21 cellular contexts compared by ENCODE assay signal in genomic region chr17:28395968-28396367, GRCh38. TPM values are rescaled to one million over a fixed set of nuclear protein-coding genes. Genes with fewer than 3 reads are reported as not detected.
DNase-seq lines count a peak whose midpoint lies in the region; ATAC-seq, FAIRE-seq and TF ChIP-seq lines count a peak whose summit lies in the region.
"Had no signal": no experiment of that assay in that cellular context is flagged by ENCODE, and none has a peak within 500 bp of the region (broad histone marks: within the 10 kb centered on the region; RNA-seq: fewer than 3 reads in every experiment).

No MANE protein-coding gene starts in this region.

- FAIRE-seq in A549 (lab: Jason Lieb, UNC) (no peak), H1 (lab: Jason Lieb, UNC) (no peak), H54 (lab: Jason Lieb, UNC) (no peak)
- FAIRE-seq: D721Med, G401.6, GM12891, HTR-8/SVneo, K562 had no signal

- H3K56ac ChIP-seq in H1 (replicated peaks; ENCODE audit: insufficient read length, low read depth, low read length): no peak overlapping the region

- H3K18ac ChIP-seq in H1 (ENCODE audit: extremely low read depth, low read length) (no peak overlapping the region), neuronal stem cell (ENCODE audit: low read length) (peak overlapping the region; percentile 19)

- no peaks in the 10 kb centered on the region for H4K20me1 ChIP-seq in H1 (replicated peaks in 1 of 2; ENCODE audit: control insufficient read depth in 1 of 2, insufficient read depth in 2 of 2, low read length in 2 of 2)

- no peak overlapping the region for H2AK5ac ChIP-seq in H1 (ENCODE audit: low read depth, low read length)
- H2AK5ac ChIP-seq in neuronal stem cell (ENCODE audit: low read depth, low read length): no peak overlapping the region

- H3K4ac ChIP-seq in H1 (replicated peaks; ENCODE audit: insufficient read length, low read depth, low read length): peak overlapping the region; percentile 58
- no peak overlapping the region for H3K4ac ChIP-seq in neuronal stem cell (ENCODE audit: low read length)

- no peaks in the 10 kb centered on the region for H3K79me1 ChIP-seq in H1 (ENCODE audit: low read depth, low read length)
- no peaks in the 10 kb centered on the region for H3K79me1 ChIP-seq in neuronal stem cell (ENCODE audit: low read depth, low read length)

- H2BK120ac ChIP-seq in H1 (replicated peaks; ENCODE audit: low read depth, low read length) (no peak overlapping the region), neuronal stem cell (ENCODE audit: low read depth, low read length) (no peak overlapping the region)

- H4K5ac ChIP-seq in H1 (ENCODE audit: insufficient read length, low read depth, low read length): no peak overlapping the region

- TF ChIP-seq RAD21 in A549 (conservative IDR thresholded peaks at IDR 0.05 in 1 of 2, IDR thresholded peaks at IDR 0.05 in 1 of 2) (no peak), H1 (IDR thresholded peaks at IDR 0.05 in 1 of 2, conservative IDR thresholded peaks at IDR 0.05 in 1 of 2; ENCODE audit: low read depth in 2 of 2, low read length in 2 of 2) (no peak)

- DNase-seq in A549 (ENCODE audit: low read depth in 1 of 2, low spot score in 1 of 2) (no peak), RWPE1 (ENCODE audit: low spot score) (no peak), H1 (ENCODE audit: low read depth in 1 of 2, low spot score in 2 of 2) (no peak), neuronal stem cell (ENCODE audit: low spot score) (no peak), esophagus squamous epithelium (lab: John Stamatoyannopoulos, UW) (no peak), H54 (ENCODE audit: insufficient read length, low spot score) (no peak), NCI-H1092 (lab: John Stamatoyannopoulos, UW) (no peak)
- DNase-seq: BE2C; CD4-positive, alpha-beta memory T cell; DMS153; DMS79 treated with DMSO at 0.1 percent for 48 hours; EL had no signal

- H3K9me3 ChIP-seq in A549 (no peaks in the 10 kb centered on the region), H1 (ENCODE audit: insufficient read depth in 2 of 2, low read depth in 1 of 2, low read length in 1 of 2) (no peaks in the 10 kb centered on the region), neuronal stem cell (replicated peaks in 1 of 2; ENCODE audit: control insufficient read depth in 2 of 2, insufficient read depth in 1 of 2, low read depth in 1 of 2, low read length in 2 of 2) (no peaks in the 10 kb centered on the region), esophagus squamous epithelium (no peaks in the 10 kb centered on the region)
- H3K9me3 ChIP-seq: BE2C had no signal

- CTCF ChIA-PET in A549 (lab: Yijun Ruan, JAX): interaction anchor here (1.2 to 3.0 kb wide), 4 partner anchors 10 to 20 kb away, joined by 4 to 12 read pairs (median 5); partner anchors contain the start of gene SLC46A1
- CTCF ChIA-PET in RWPE1 (lab: Yijun Ruan, JAX): no interaction called here
- CTCF ChIA-PET in H1 (lab: Charles Lee; ENCODE audit: partially characterized antibody): interaction anchor here (0.8 to 2.8 kb wide), 5 partner anchors 9 to 99 kb away, joined by 3 to 11 read pairs (median 4); partner anchors contain the start of gene SLC46A1

- H3K36me3 ChIP-seq in H1 (ENCODE audit: control insufficient read depth in 2 of 4, insufficient read depth in 4 of 4, low read length in 3 of 4) (no peaks in the 10 kb centered on the region), neuronal stem cell (replicated peaks in 1 of 2; ENCODE audit: control insufficient read depth in 2 of 2, insufficient read depth in 2 of 2, low read length in 2 of 2) (peaks cover 8 to 83% of the 10 kb centered on the region in 2 donors), esophagus squamous epithelium (peaks cover 0 to 94% (median 11%) of the 10 kb centered on the region in 3 donors)

- H2BK15ac ChIP-seq in H1 (ENCODE audit: low read length): peak overlapping the region; percentile 72; the same call in 1 of the 2 replicates
- no peak overlapping the region for H2BK15ac ChIP-seq in neuronal stem cell (ENCODE audit: low read length)

- no peak overlapping the region for H4K91ac ChIP-seq in H1 (replicated peaks; ENCODE audit: insufficient read length, low read length)
- no peak overlapping the region for H4K91ac ChIP-seq in neuronal stem cell (ENCODE audit: low read depth, low read length, poor library complexity)

- H3K23ac ChIP-seq in H1 (ENCODE audit: insufficient read length) (no peak overlapping the region), neuronal stem cell (ENCODE audit: low read depth, low read length, poor library complexity) (no peak overlapping the region)

- H3K4me2 ChIP-seq in A549: no peak overlapping the region
- H3K4me2 ChIP-seq in H1 (ENCODE audit: insufficient read depth in 1 of 2, low read depth in 2 of 2, low read length in 2 of 2): no peak overlapping the region
- no peak overlapping the region for H3K4me2 ChIP-seq in neuronal stem cell (ENCODE audit: insufficient read depth, low read length, poor library complexity, severe bottlenecking)

- no peak overlapping the region for H3K4me3 ChIP-seq in A549
- no peak overlapping the region for H3K4me3 ChIP-seq in H1 (ENCODE audit: extremely low read depth in 1 of 4, insufficient read depth in 2 of 4, low read depth in 3 of 4, low read length in 4 of 4)
- H3K4me3 ChIP-seq in neuronal stem cell (ENCODE audit: low read length in 2 of 2): no peak overlapping the region
- H3K4me3 ChIP-seq in esophagus squamous epithelium: no peak overlapping the region
- H3K4me3 ChIP-seq: K562 had no signal

- H4K8ac ChIP-seq in H1 (ENCODE audit: extremely low read depth, insufficient read depth, low read length): no peak overlapping the region
- peak overlapping the region; percentile 75 for H4K8ac ChIP-seq in neuronal stem cell (ENCODE audit: low read depth, low read length)

- H2BK12ac ChIP-seq in H1 (ENCODE audit: low read depth, low read length) (0 out of 2 replicates have a peak overlapping the region, but pooled peaks have one; percentile 9), neuronal stem cell (ENCODE audit: low read length) (no peak overlapping the region)

- H3K14ac ChIP-seq in H1 (ENCODE audit: insufficient read length) (no peak overlapping the region), neuronal stem cell (ENCODE audit: low read length) (no peak overlapping the region)

- no peaks in the 10 kb centered on the region for H3K79me2 ChIP-seq in H1 (ENCODE audit: control insufficient read depth in 1 of 2, insufficient read depth in 2 of 2, low read length in 2 of 2)

- POLR2A ChIA-PET in A549 (lab: Yijun Ruan, JAX) (interaction anchor here (1.5 kb wide), 1 partner anchor 38 kb away, joined by 6 read pairs; the partner anchor contains the start of gene POLDIP2), RWPE1 (lab: Yijun Ruan, JAX; ENCODE audit: low non-redundant PET) (interaction anchor here (1.3 kb wide), 1 partner anchor 12 kb away, joined by 3 read pairs; no protein-coding TSS in a partner anchor), H1 (lab: Charles Lee; ENCODE audit: partially characterized antibody) (interaction anchor here (1.2 to 12.8 kb wide), 3 partner anchors 8 to 11 kb away, joined by 3 to 135 read pairs (median 12); partner anchors contain the start of gene SLC46A1)

- no peaks in the 10 kb centered on the region for H3K23me2 ChIP-seq in H1 (ENCODE audit: low read depth, low read length)

- TF ChIP-seq POLR2A in A549 (IDR thresholded peaks at IDR 0.05; ENCODE audit: low read length) (no peak), H1 (IDR thresholded peaks at IDR 0.05; ENCODE audit: control extremely low read depth in 1 of 2, low read depth in 2 of 2, low read length in 2 of 2) (no peak), esophagus squamous epithelium (IDR thresholded peaks at IDR 0.05) (no peak), H54 (IDR thresholded peaks at IDR 0.05; ENCODE audit: low read depth, low read length) (no peak)

- H3K27me3 ChIP-seq in H1 (replicated peaks in 1 of 4; ENCODE audit: control insufficient read depth in 3 of 4, extremely low read depth in 1 of 4, insufficient read depth in 3 of 4, low read length in 3 of 4) (peaks cover 0 to 5% (median under 1%) of the 10 kb centered on the region in 4 experiments; a peak in 2 of 7 replicates), neuronal stem cell (ENCODE audit: control insufficient read depth in 3 of 3, insufficient read depth in 3 of 3, low read depth in 1 of 3, low read length in 3 of 3) (no peaks in the 10 kb centered on the region), esophagus squamous epithelium (no peaks in the 10 kb centered on the region)
- H3K27me3 ChIP-seq: BE2C had no signal

- ATAC-seq in A549: no peak

- WGBS in A549 (ENCODE audit: missing lambda C conversion rate): 83% methylated on average over 6 of the region's 6 CpGs
- 86% methylated on average over 3 of the region's 6 CpGs; no CpG with 5 or more reads in 1 of the 2 experiments for WGBS in H1 (ENCODE audit: extremely low coverage in 1 of 2, insufficient coverage in 1 of 2, insufficient read length in 1 of 2, insufficient replicate concordance in 2 of 2, low coverage in 1 of 2, low lambda C conversion rate in 2 of 2, missing lambda C conversion rate in 1 of 2), 2 experiments
- WGBS in neuronal stem cell (ENCODE audit: extremely low coverage in 2 of 2, insufficient read length in 2 of 2, insufficient replicate concordance in 1 of 2), 2 donors: no CpG with 5 or more reads among the region's 6 CpGs
- WGBS in esophagus squamous epithelium, 2 donors: 77% methylated on average over 4 of the region's 6 CpGs; no CpG with 5 or more reads in 1 of the 2 donors

- no peak overlapping the region for H3K27ac ChIP-seq in A549
- peak overlapping the region; percentile 45 for H3K27ac ChIP-seq in RWPE1
- H3K27ac ChIP-seq in H1 (ENCODE audit: low read depth, low read length): no peak overlapping the region
- H3K27ac ChIP-seq in neuronal stem cell (replicated peaks; ENCODE audit: low read length): no peak overlapping the region
- no peak overlapping the region for H3K27ac ChIP-seq in esophagus squamous epithelium
- H3K27ac ChIP-seq: C4-2B had no signal

- intact Hi-C loops in esophagus squamous epithelium (cut with DNase I): no loop called here

- H3K4me1 ChIP-seq in A549 (peaks cover 14% of the 10 kb centered on the region), H1 (replicated peaks in 1 of 4; ENCODE audit: control insufficient read depth in 3 of 4, insufficient read depth in 4 of 4, low read length in 3 of 4) (no peaks in the 10 kb centered on the region; a peak in 1 of 7 replicates), neuronal stem cell (ENCODE audit: control insufficient read depth in 2 of 2, insufficient read depth in 1 of 2, low read depth in 1 of 2, low read length in 2 of 2) (peaks cover 1 to 7% of the 10 kb centered on the region in 2 donors), esophagus squamous epithelium (no peaks in the 10 kb centered on the region)
- H3K4me1 ChIP-seq: BE2C had no signal

- TF ChIP-seq CTCF in A549 (IDR thresholded peaks at IDR 0.05): no peak
- TF ChIP-seq CTCF in RWPE1 (conservative IDR thresholded peaks at IDR 0.05; ENCODE audit: low read depth): no peak
- TF ChIP-seq CTCF in H1 (IDR thresholded peaks at IDR 0.05; ENCODE audit: control extremely low read depth in 1 of 3, insufficient read depth in 1 of 3, low read depth in 1 of 3, low read length in 3 of 3): no peak
- TF ChIP-seq CTCF in esophagus squamous epithelium (IDR thresholded peaks at IDR 0.05): no peak

- H3K9ac ChIP-seq in H1 (replicated peaks in 1 of 4; ENCODE audit: extremely low read depth in 1 of 4, low read depth in 3 of 4, low read length in 3 of 4) (no peak overlapping the region), neuronal stem cell (ENCODE audit: low read depth, low read length, poor library complexity) (peak overlapping the region; percentile 30)

- H2AFZ ChIP-seq in H1 (ENCODE audit: low read length): no peak overlapping the region
- H2AFZ ChIP-seq in neuronal stem cell (ENCODE audit: low read length): no peak overlapping the region

- H2BK20ac ChIP-seq in H1 (ENCODE audit: low read length): no peak overlapping the region

- H2BK5ac ChIP-seq in H1 (ENCODE audit: low read depth, low read length) (no peak overlapping the region), neuronal stem cell (ENCODE audit: low read length) (no peak overlapping the region)

- no peak for TF ChIP-seq EP300 in A549 (IDR thresholded peaks at IDR 0.05)
- TF ChIP-seq EP300 in H1 (IDR thresholded peaks at IDR 0.05; ENCODE audit: borderline replicate concordance in 1 of 2, low read depth in 2 of 2, low read length in 2 of 2): no peak

RNA-seq across cellular contexts. Expression of gene SLC46A1, which starts 10.0 kb away (rescaled TPM):
- polyA plus RNA-seq in A549 (2011; rRNA removed) (12.8 and 21.4 TPM in 2 replicates), A549 (2017; fragmentation: RNase III; extraction: RNeasy Plus Mini Kit Qiagen cat#74134 plus additional on column Dnase treatment) (21.5 to 23.8 TPM (median 23.7 TPM) in 3 replicates), H1 (2011; rRNA removed) (5.3 and 5.9 TPM in 2 replicates)
- polyA plus RNA-seq in A549 (2012; cell fraction: cytosol; rRNA removed): 11.7 and 15.4 TPM in 2 replicates
- polyA plus RNA-seq in A549 (2012; cell fraction: nucleus; rRNA removed): 29.2 and 33.8 TPM in 2 replicates
- 41.4 and 41.5 TPM in 2 replicates for polyA minus RNA-seq in A549 (2011; rRNA and poly(A)+ RNA removed)
- total RNA-seq in H1 (2021; fragmentation: NEBNext Ultra II Directional; extraction: Animal tissue kit (Norgen Biotek cat#: 25700)): 7.1 and 8.7 TPM in 2 replicates
- 3.6 TPM for polyA plus RNA-seq in H1 (2011; cell fraction: cytosol; rRNA removed)
- 7.7 TPM for polyA plus RNA-seq in H1 (2011; cell fraction: nucleus; rRNA removed)
- 5.4 to 7.1 TPM (median 6.5 TPM) in 4 replicates for polyA plus RNA-seq in H1 (2012, experiment 1 of 2)
- 6.1 TPM for polyA plus RNA-seq in H1 (2012, experiment 2 of 2)
- polyA plus RNA-seq in H1 (2013, experiment 1 of 2): 10.0 TPM
- 9.6 TPM for polyA plus RNA-seq in H1 (2013, experiment 2 of 2)
- 7.4 and 10.2 TPM in 2 replicates for polyA minus RNA-seq in H1 (2011; rRNA and poly(A)+ RNA removed)
- polyA minus RNA-seq in H1 (2011; cell fraction: cytosol; rRNA and poly(A)+ RNA removed): 4.5 TPM
- 10.5 TPM for polyA minus RNA-seq in H1 (2011; cell fraction: nucleus; rRNA and poly(A)+ RNA removed)
- 1.8 TPM for polyA plus RNA-seq in neuronal stem cell (2013, experiment 1 of 2)
- 2.3 TPM for polyA plus RNA-seq in neuronal stem cell (2013, experiment 2 of 2)
- 1 to 10 TPM in 2 of 4 donors, under 1 TPM in 2; 0.83 to 4.0 (median 1.6) TPM for total RNA-seq in esophagus squamous epithelium

RNA-seq across cellular contexts. Expression of gene SARM1, which starts 24.5 kb away (rescaled TPM):
- polyA plus RNA-seq in A549 (2011; rRNA removed) (4.0 and 4.8 TPM in 2 replicates), A549 (2017; fragmentation: RNase III; extraction: RNeasy Plus Mini Kit Qiagen cat#74134 plus additional on column Dnase treatment) (6.1 to 7.5 TPM (median 6.9 TPM) in 3 replicates), H1 (2011; rRNA removed) (5.8 and 6.1 TPM in 2 replicates)
- 4.2 and 6.2 TPM in 2 replicates for polyA plus RNA-seq in A549 (2012; cell fraction: cytosol; rRNA removed)
- 13.3 and 16.9 TPM in 2 replicates for polyA plus RNA-seq in A549 (2012; cell fraction: nucleus; rRNA removed)
- polyA minus RNA-seq in A549 (2011; rRNA and poly(A)+ RNA removed): 7.6 and 10.6 TPM in 2 replicates
- total RNA-seq in H1 (2021; fragmentation: NEBNext Ultra II Directional; extraction: Animal tissue kit (Norgen Biotek cat#: 25700)): 6.5 and 9.2 TPM in 2 replicates
- 3.7 TPM for polyA plus RNA-seq in H1 (2011; cell fraction: cytosol; rRNA removed)
- 9.4 TPM for polyA plus RNA-seq in H1 (2011; cell fraction: nucleus; rRNA removed)
- polyA plus RNA-seq in H1 (2012, experiment 1 of 2): 4.2 to 7.6 TPM (median 6.5 TPM) in 4 replicates
- polyA plus RNA-seq in H1 (2012, experiment 2 of 2): 5.4 TPM
- 4.0 TPM for polyA plus RNA-seq in H1 (2013, experiment 1 of 2)
- 4.0 TPM for polyA plus RNA-seq in H1 (2013, experiment 2 of 2)
- 11.7 and 15.0 TPM in 2 replicates for polyA minus RNA-seq in H1 (2011; rRNA and poly(A)+ RNA removed)
- polyA minus RNA-seq in H1 (2011; cell fraction: cytosol; rRNA and poly(A)+ RNA removed): 5.9 TPM
- polyA minus RNA-seq in H1 (2011; cell fraction: nucleus; rRNA and poly(A)+ RNA removed): 6.6 TPM
- 4.9 TPM for polyA plus RNA-seq in neuronal stem cell (2013, experiment 1 of 2)
- polyA plus RNA-seq in neuronal stem cell (2013, experiment 2 of 2): 4.9 TPM
- total RNA-seq in esophagus squamous epithelium: 1 to 10 TPM; 1.1 to 7.2 (median 2.5) TPM

RNA-seq across cellular contexts. Expression of gene VTN, which starts 25.9 kb away (rescaled TPM):
- polyA plus RNA-seq in A549 (2011; rRNA removed) (10.2 and 14.2 TPM in 2 replicates), A549 (2017; fragmentation: RNase III; extraction: RNeasy Plus Mini Kit Qiagen cat#74134 plus additional on column Dnase treatment) (24.5 to 31.1 TPM (median 25.5 TPM) in 3 replicates), H1 (2011; rRNA removed) (0.18 and 0.38 TPM in 2 replicates)
- polyA plus RNA-seq in A549 (2012; cell fraction: cytosol; rRNA removed): 9.1 and 12.9 TPM in 2 replicates
- polyA plus RNA-seq in A549 (2012; cell fraction: nucleus; rRNA removed): 17.7 and 21.7 TPM in 2 replicates
- 21.7 and 24.2 TPM in 2 replicates for polyA minus RNA-seq in A549 (2011; rRNA and poly(A)+ RNA removed)
- total RNA-seq in H1 (2021; fragmentation: NEBNext Ultra II Directional; extraction: Animal tissue kit (Norgen Biotek cat#: 25700)): not detected in 2 replicates
- 0.26 TPM for polyA plus RNA-seq in H1 (2011; cell fraction: cytosol; rRNA removed)
- polyA plus RNA-seq in H1 (2011; cell fraction: nucleus; rRNA removed): 0.64 TPM
- 0.36 to 0.55 TPM (median 0.46 TPM) in 4 replicates for polyA plus RNA-seq in H1 (2012, experiment 1 of 2)
- polyA plus RNA-seq in H1 (2012, experiment 2 of 2): 0.52 TPM
- polyA plus RNA-seq in H1 (2013, experiment 1 of 2): 0.22 TPM
- 0.13 TPM for polyA plus RNA-seq in H1 (2013, experiment 2 of 2)
- 0.28 TPM in 1 of 2 replicates, not detected in the other for polyA minus RNA-seq in H1 (2011; rRNA and poly(A)+ RNA removed)
- not detected for polyA minus RNA-seq in H1 (2011; cell fraction: cytosol; rRNA and poly(A)+ RNA removed)
- polyA minus RNA-seq in H1 (2011; cell fraction: nucleus; rRNA and poly(A)+ RNA removed): 1.1 TPM
- polyA plus RNA-seq in neuronal stem cell (2013, experiment 1 of 2): 0.17 TPM
- 0.18 TPM for polyA plus RNA-seq in neuronal stem cell (2013, experiment 2 of 2)
- total RNA-seq in esophagus squamous epithelium: under 1 TPM in 1 of 4 donors, not detected in 3; 0.19 TPM
- total RNA-seq: H4 had no signal
- polyA plus RNA-seq: CD4-positive, alpha-beta memory T cell had no signal

RNA-seq across cellular contexts. Expression of gene SEBOX, which starts 31.0 kb away (rescaled TPM):
- polyA plus RNA-seq in A549 (2011; rRNA removed): not detected in 2 replicates
- polyA plus RNA-seq in A549 (2012; cell fraction: cytosol; rRNA removed): not detected in 2 replicates
- polyA plus RNA-seq in A549 (2012; cell fraction: nucleus; rRNA removed): not detected in 2 replicates
- not detected in 3 replicates for polyA plus RNA-seq in A549 (2017; fragmentation: RNase III; extraction: RNeasy Plus Mini Kit Qiagen cat#74134 plus additional on column Dnase treatment)
- not detected in 2 replicates for polyA minus RNA-seq in A549 (2011; rRNA and poly(A)+ RNA removed)
- total RNA-seq in H1 (2021; fragmentation: NEBNext Ultra II Directional; extraction: Animal tissue kit (Norgen Biotek cat#: 25700)): not detected in 2 replicates
- not detected in 2 replicates for polyA plus RNA-seq in H1 (2011; rRNA removed)
- polyA plus RNA-seq in H1 (2011; cell fraction: cytosol; rRNA removed): not detected
- not detected for polyA plus RNA-seq in H1 (2011; cell fraction: nucleus; rRNA removed)
- not detected in 4 replicates for polyA plus RNA-seq in H1 (2012, experiment 1 of 2)
- not detected for polyA plus RNA-seq in H1 (2012, experiment 2 of 2)
- not detected for polyA plus RNA-seq in H1 (2013, experiment 1 of 2)
- polyA plus RNA-seq in H1 (2013, experiment 2 of 2): not detected
- not detected in 2 replicates for polyA minus RNA-seq in H1 (2011; rRNA and poly(A)+ RNA removed)
- polyA minus RNA-seq in H1 (2011; cell fraction: cytosol; rRNA and poly(A)+ RNA removed): not detected
- polyA minus RNA-seq in H1 (2011; cell fraction: nucleus; rRNA and poly(A)+ RNA removed): not detected
- not detected for polyA plus RNA-seq in neuronal stem cell (2013, experiment 1 of 2)
- not detected for polyA plus RNA-seq in neuronal stem cell (2013, experiment 2 of 2)
- not detected for total RNA-seq in esophagus squamous epithelium
- total RNA-seq: A172; CD4-positive, alpha-beta memory T cell; H4; K562 had no signal
- polyA plus RNA-seq: AG04450; CD4-positive, alpha-beta memory T cell; K562 had no signal

RNA-seq across cellular contexts. Expression of gene POLDIP2, which starts 38.6 kb away (rescaled TPM):
- 132 and 162 TPM in 2 replicates for polyA plus RNA-seq in A549 (2011; rRNA removed)
- polyA plus RNA-seq in A549 (2012; cell fraction: cytosol; rRNA removed): 145 and 182 TPM in 2 replicates
- 98.1 and 111 TPM in 2 replicates for polyA plus RNA-seq in A549 (2012; cell fraction: nucleus; rRNA removed)
- polyA plus RNA-seq in A549 (2017; fragmentation: RNase III; extraction: RNeasy Plus Mini Kit Qiagen cat#74134 plus additional on column Dnase treatment): 125 to 130 TPM (median 127 TPM) in 3 replicates
- polyA minus RNA-seq in A549 (2011; rRNA and poly(A)+ RNA removed): 148 and 169 TPM in 2 replicates
- 74.0 and 75.3 TPM in 2 replicates for total RNA-seq in H1 (2021; fragmentation: NEBNext Ultra II Directional; extraction: Animal tissue kit (Norgen Biotek cat#: 25700))
- polyA plus RNA-seq in H1 (2011; rRNA removed): 76.1 and 92.3 TPM in 2 replicates
- polyA plus RNA-seq in H1 (2011; cell fraction: cytosol; rRNA removed): 73.8 TPM
- polyA plus RNA-seq in H1 (2011; cell fraction: nucleus; rRNA removed): 73.2 TPM
- polyA plus RNA-seq in H1 (2012, experiment 1 of 2): 70.2 to 81.0 TPM (median 78.6 TPM) in 4 replicates
- polyA plus RNA-seq in H1 (2012, experiment 2 of 2): 90.8 TPM
- polyA plus RNA-seq in H1 (2013, experiment 1 of 2): 54.0 TPM
- 54.4 TPM for polyA plus RNA-seq in H1 (2013, experiment 2 of 2)
- 64.2 and 65.9 TPM in 2 replicates for polyA minus RNA-seq in H1 (2011; rRNA and poly(A)+ RNA removed)
- polyA minus RNA-seq in H1 (2011; cell fraction: cytosol; rRNA and poly(A)+ RNA removed): 35.7 TPM
- polyA minus RNA-seq in H1 (2011; cell fraction: nucleus; rRNA and poly(A)+ RNA removed): 29.5 TPM
- 55.9 TPM for polyA plus RNA-seq in neuronal stem cell (2013, experiment 1 of 2)
- polyA plus RNA-seq in neuronal stem cell (2013, experiment 2 of 2): 56.3 TPM
- 100 to 1,000 TPM in 1 of 4 donors, 10 to 100 TPM in 3; 66.8 to 102 (median 90.9) TPM for total RNA-seq in esophagus squamous epithelium
